ENCODE assay signal across 12 cellular contexts in genomic region chr6:69164564-69165252, GRCh38.
A peak's percentile ranks its signal among the peaks of the same experiment; 100 is the strongest.
DNase-seq lines count a peak whose midpoint lies in the region; ATAC-seq, FAIRE-seq and TF ChIP-seq lines count a peak whose summit lies in the region.
"Had no signal": no experiment of that assay in that cellular context is flagged by ENCODE, and none has a peak within 500 bp of the region (broad histone marks: within the 10 kb centered on the region; RNA-seq: fewer than 3 reads in every experiment).

No MANE protein-coding gene starts in this region.

- TF ChIP-seq POLR2A in H54 (IDR thresholded peaks at IDR 0.05; ENCODE audit: low read depth, low read length) = no peak

- no peak overlapping the region for H3K9ac ChIP-seq in HUES48 (ENCODE audit: low read depth, low read length)

- H3K36me3 ChIP-seq in HUES48 (ENCODE audit: control insufficient read depth, insufficient read depth, low read length) (no peaks in the 10 kb centered on the region), RWPE2 (ENCODE audit: low read depth) (no peaks in the 10 kb centered on the region)

- H3K4me1 ChIP-seq in HUES48 (ENCODE audit: control insufficient read depth, insufficient read depth, low read length) = peaks cover 18% of the 10 kb centered on the region
- no peaks in the 10 kb centered on the region for H3K4me1 ChIP-seq in RWPE2 (ENCODE audit: insufficient read depth, poor library complexity, severe bottlenecking)

- H3K4me3 ChIP-seq in HUES48 (ENCODE audit: low read depth, low read length) (no peak overlapping the region), RWPE2 (ENCODE audit: severe bottlenecking) (no peak overlapping the region)

- ATAC-seq in RWPE2 (ENCODE audit: low read depth) (peak; percentile 46; the same call in 1 of the 3 replicates), HG03025 (IDR thresholded peaks at IDR 0.05; ENCODE audit: low FRiP score, unreplicated experiment) (no peak), GM19397 (IDR thresholded peaks at IDR 0.05; ENCODE audit: unreplicated experiment) (no peak)
- ATAC-seq: activated CD4-positive, alpha-beta T cell treated with anti-CD3 and anti-CD28 coated beads for 36 hours had no signal

- FAIRE-seq in H54 (lab: Jason Lieb, UNC) = no peak
- FAIRE-seq: HTR-8/SVneo, RCC 7860 had no signal

- H3K9me3 ChIP-seq in HUES48 (ENCODE audit: control insufficient read depth, insufficient read depth, low read length) (no peaks in the 10 kb centered on the region), RWPE2 (ENCODE audit: severe bottlenecking) (no peaks in the 10 kb centered on the region)

- peak; percentile 0 for DNase-seq in CMK (ENCODE audit: low read depth)
- no peak for DNase-seq in RWPE2 (ENCODE audit: low spot score)
- DNase-seq in hepatic stellate cell (ENCODE audit: low spot score) = peak; percentile 8
- no peak for DNase-seq in H54 (ENCODE audit: insufficient read length, low spot score)
- DNase-seq in stimulated activated CD4-positive, alpha-beta T cell treated with anti-CD3 and anti-CD28 coated beads, Interleukin-4, amount 100 ng/mL, for 24 hours = no peak
- DNase-seq: activated CD4-positive, alpha-beta T cell treated with anti-CD3 and anti-CD28 coated beads for 36 hours; substantia nigra had no signal

- TF ChIP-seq CTCF in RWPE2 (IDR thresholded peaks at IDR 0.05; ENCODE audit: poor library complexity, severe bottlenecking) = no peak

- H3K27me3 ChIP-seq in HUES48 (ENCODE audit: control insufficient read depth, insufficient read depth, low read length) = no peaks in the 10 kb centered on the region
- peaks cover 6% of the 10 kb centered on the region for H3K27me3 ChIP-seq in RWPE2 (ENCODE audit: insufficient read depth, poor library complexity, severe bottlenecking)

- H3K27ac ChIP-seq in HUES48 (ENCODE audit: low read depth, low read length) (peak overlapping the region; percentile 57), RWPE2 (ENCODE audit: poor library complexity, severe bottlenecking) (no peak overlapping the region)

Comparison
In these comparisons a context has a peak if more than half of its experiments do, and no peak if none do; other contexts are left out.
1. DNase-seq: peak in CMK (single experiment) and hepatic stellate cell (single experiment); none in RWPE2 (single experiment), H54 (single experiment) and stimulated activated CD4-positive, alpha-beta T cell treated with anti-CD3 and anti-CD28 coated beads, Interleukin-4, amount 100 ng/mL, for 24 hours (single experiment).